Comparison of ENCODE assay signal across 1 cellular context in genomic region chr11:47161134-47161854, GRCh38.
TF ChIP-seq lines count a peak whose summit lies in the region.

No MANE protein-coding gene starts in this region.

TF ChIP-seq in H1, 55 proteins besides CTCF, POLR2A, EP300 and RAD21:
- no peak for TF ChIP-seq JUND (IDR thresholded peaks at IDR 0.05; ENCODE audit: low read length)
- TF ChIP-seq GABPA (IDR thresholded peaks at IDR 0.05; ENCODE audit: borderline replicate concordance, insufficient read depth, low read length): peak; percentile 58; the same call in 1 of the 2 replicates
- 0 out of 2 replicates have a peak, but pooled peaks have one; percentile 23 for TF ChIP-seq CREB1 (IDR thresholded peaks at IDR 0.05)
- TF ChIP-seq SIRT6 (IDR thresholded peaks at IDR 0.05; ENCODE audit: low read length): no peak
- no peak for TF ChIP-seq KDM4A (IDR thresholded peaks at IDR 0.05; ENCODE audit: low read depth, low read length, severe bottlenecking)
- peak; percentile 15 for TF ChIP-seq NANOG (IDR thresholded peaks at IDR 0.05; ENCODE audit: insufficient read depth, low read depth, low read length, poor library complexity, severe bottlenecking)
